Comparison of ENCODE assay signal across 9 cellular contexts in genomic region chr11:118153516-118153915, GRCh38. TPM values are rescaled to one million over a fixed set of nuclear protein-coding genes. Genes with fewer than 3 reads are reported as not detected.
DNase-seq lines count a peak whose midpoint lies in the region; ATAC-seq and TF ChIP-seq lines count a peak whose summit lies in the region.
"Had no signal": no experiment of that assay in that cellular context is flagged by ENCODE, and none has a peak within 500 bp of the region (broad histone marks: within the 10 kb centered on the region; RNA-seq: fewer than 3 reads in every experiment).

No MANE protein-coding gene starts in this region.

- POLR2A ChIA-PET in Caco-2 (lab: Charles Lee) (interaction anchor here (0.6 kb wide), 1 partner anchor 61 kb away, joined by 11 read pairs; no protein-coding TSS in a partner anchor), T-cell (lab: Charles Lee) (no interaction called here)

- H3K9me3 ChIP-seq in Caco-2 (no peaks in the 10 kb centered on the region), esophagus muscularis mucosa (no peaks in the 10 kb centered on the region)

- WGBS in esophagus muscularis mucosa = 22% methylated on average over 12 of the region's 16 CpGs

- H3K27me3 ChIP-seq in Caco-2 (replicated peaks; ENCODE audit: control insufficient read depth, insufficient read depth, low read length) (peaks cover 5% of the 10 kb centered on the region), esophagus muscularis mucosa (peaks cover 0 to 67% (median 18%) of the 10 kb centered on the region in 4 donors)

- H3K36me3 Mint-ChIP-seq in Caco-2 (ENCODE audit: insufficient read depth, unreplicated experiment) (no peaks in the 10 kb centered on the region), T-cell (no peaks in the 10 kb centered on the region), osteocyte (ENCODE audit: unreplicated experiment) (no peaks in the 10 kb centered on the region)

- CTCF ChIA-PET in Caco-2 (lab: Charles Lee) = interaction anchor here (1.3 kb wide), 1 partner anchor 18 kb away, joined by 4 read pairs; no protein-coding TSS in a partner anchor
- CTCF ChIA-PET in T-cell (lab: Charles Lee) = no interaction called here

- no TSS peak for BruUV-seq in Caco-2 (replicated peaks; lab: Mats Ljungman, UMichigan)

- H3K27me3 Mint-ChIP-seq in Caco-2 (ENCODE audit: insufficient read depth, unreplicated experiment) = peaks cover 34% of the 10 kb centered on the region
- peaks cover 62 to 76% of the 10 kb centered on the region in 2 donors for H3K27me3 Mint-ChIP-seq in T-cell
- H3K27me3 Mint-ChIP-seq in osteocyte (ENCODE audit: unreplicated experiment) = peaks cover 82% of the 10 kb centered on the region

- H3K4me3 ChIP-seq in Caco-2 (ENCODE audit: low read depth, low read length) (peak overlapping the region; percentile 37; the same call in 1 of the 2 replicates), esophagus muscularis mucosa (peak overlapping the region; percentile 55 to 71 (median 62))

- no peak for ATAC-seq in T-cell (replicated peaks in 1 of 4)
- ATAC-seq in esophagus mucosa = no peak

- no peak for TF ChIP-seq EP300 in esophagus muscularis mucosa (IDR thresholded peaks at IDR 0.05)

- H3K27ac Mint-ChIP-seq in Caco-2 (ENCODE audit: unreplicated experiment) = no peak overlapping the region
- H3K27ac Mint-ChIP-seq in T-cell = no peak overlapping the region
- no peak overlapping the region for H3K27ac Mint-ChIP-seq in osteocyte (ENCODE audit: unreplicated experiment)

- intact Hi-C loops in Caco-2 (cut with micrococcal nuclease; ENCODE audit: unreplicated experiment) = no loop called here
- intact Hi-C loops in esophagus muscularis mucosa (cut with DNase I) = no loop called here

- TF ChIP-seq CTCF in Caco-2 (IDR thresholded peaks at IDR 0.05; ENCODE audit: insufficient read depth in 1 of 2, low read depth in 1 of 2, low read length in 1 of 2, severe bottlenecking in 1 of 2, unreplicated experiment in 1 of 2) = no peak
- TF ChIP-seq CTCF in esophagus muscularis mucosa (IDR thresholded peaks at IDR 0.05) = no peak
- no peak for TF ChIP-seq CTCF in osteocyte (IDR thresholded peaks at IDR 0.05)

- H3K4me1 ChIP-seq in Caco-2 = 0 out of 2 replicates have a peak, but pooled peaks cover 10% of the 10 kb centered on the region
- peaks cover 14 to 46% (median 38%) of the 10 kb centered on the region in 4 donors for H3K4me1 ChIP-seq in esophagus muscularis mucosa

- H3K36me3 ChIP-seq in Caco-2 (ENCODE audit: control insufficient read depth, insufficient read depth, low read length) (no peaks in the 10 kb centered on the region), esophagus muscularis mucosa (no peaks in the 10 kb centered on the region)

- no peaks in the 10 kb centered on the region for H3K4me1 Mint-ChIP-seq in Caco-2 (ENCODE audit: low read depth, unreplicated experiment)
- peaks cover 13 to 21% (median 16%) of the 10 kb centered on the region in 3 donors for H3K4me1 Mint-ChIP-seq in T-cell
- peaks cover 5% of the 10 kb centered on the region for H3K4me1 Mint-ChIP-seq in osteocyte (ENCODE audit: unreplicated experiment)

- no peak for TF ChIP-seq POLR2A in esophagus muscularis mucosa (IDR thresholded peaks at IDR 0.05; ENCODE audit: low read depth)

- H3K27ac ChIP-seq in esophagus muscularis mucosa (replicated peaks in 1 of 4) = no peak overlapping the region

- no peaks in the 10 kb centered on the region for H3K9me3 Mint-ChIP-seq in Caco-2 (ENCODE audit: unreplicated experiment)
- no peaks in the 10 kb centered on the region for H3K9me3 Mint-ChIP-seq in T-cell
- no peaks in the 10 kb centered on the region for H3K9me3 Mint-ChIP-seq in osteocyte (ENCODE audit: unreplicated experiment)

- peak overlapping the region; percentile 66 for H3K4me3 Mint-ChIP-seq in Caco-2 (ENCODE audit: unreplicated experiment)
- H3K4me3 Mint-ChIP-seq in T-cell = peak overlapping the region; percentile 39 to 75 (median 41)
- H3K4me3 Mint-ChIP-seq in osteocyte (ENCODE audit: unreplicated experiment) = peak overlapping the region; percentile 61

- DNase-seq in Caco-2 (no peak), T-cell (no peak), esophagus muscularis mucosa (ENCODE audit: extremely low spot score) (no peak), osteocyte (ENCODE audit: extremely low spot score, unreplicated experiment) (no peak), NCI-H446 (lab: John Stamatoyannopoulos, UW) (no peak), C1 segment of cervical spinal cord (lab: John Stamatoyannopoulos, UW) (no peak)
- DNase-seq in stimulated activated CD4-positive, alpha-beta T cell treated with anti-CD3 and anti-CD28 coated beads, Interleukin-12 subunit alpha, Interleukin-12 subunit beta, amount 100 ng/mL, for 4 hours = no peak
- DNase-seq: stimulated activated CD4-positive, alpha-beta T cell treated with anti-CD3 and anti-CD28 coated beads, Interleukin-4, amount 100 ng/mL, for 1 hour had no signal

RNA-seq across cellular contexts. Expression of gene SCN4B, which starts 0.9 kb away (rescaled TPM):
- total RNA-seq in Caco-2 (2022) (0.70 TPM in 2 replicates), T-cell (under 1 TPM in 2 of 5 donors, not detected in 3; 0.09 to 0.20 TPM), esophagus muscularis mucosa (1 to 10 TPM; 3.7 to 8.4 (median 4.4) TPM), osteocyte (0.08 TPM in 1 of 2 replicates, not detected in the other), esophagus mucosa (2.5 TPM)

RNA-seq across cellular contexts. Expression of gene SCN2B, which starts 22.9 kb away (rescaled TPM):
- total RNA-seq in Caco-2 (2022) = 0.09 TPM in 1 of 2 replicates, not detected in the other
- under 1 TPM in 1 of 5 donors, not detected in 4; 0.06 TPM for total RNA-seq in T-cell
- 1 to 10 TPM in 1 of 4 donors, under 1 TPM in 3; 0.42 to 1.2 (median 0.67) TPM for total RNA-seq in esophagus muscularis mucosa
- total RNA-seq in osteocyte = not detected in 2 replicates
- total RNA-seq in esophagus mucosa = 0.32 TPM
